Comparison of ENCODE assay signal across 18 cellular contexts in the genomic region with DNA sequence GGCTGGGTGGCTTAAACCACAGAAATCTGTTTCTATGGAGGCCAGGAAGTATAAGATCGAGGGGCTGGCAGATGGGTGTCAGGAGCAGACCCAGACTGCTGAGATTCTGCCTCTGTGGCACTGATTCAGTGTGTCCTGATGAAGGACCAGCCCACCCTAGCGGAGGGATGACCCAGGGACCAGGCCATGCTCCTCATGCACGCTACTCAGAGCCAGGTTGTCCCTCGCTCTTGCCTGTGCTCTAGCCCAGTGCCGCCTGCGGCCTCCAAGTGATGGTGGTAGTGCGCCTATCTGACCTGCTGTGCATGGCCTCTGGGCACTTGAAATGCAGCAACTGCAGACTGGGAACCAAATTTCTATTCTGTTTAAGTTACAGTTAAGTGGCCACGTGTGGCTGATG. TPM values are rescaled to one million over a fixed set of nuclear protein-coding genes. Genes with fewer than 3 reads are reported as not detected.
DNase-seq lines count a peak whose midpoint lies in the region; ATAC-seq and TF ChIP-seq lines count a peak whose summit lies in the region.
"Had no signal": no experiment of that assay in that cellular context is flagged by ENCODE, and none has a peak within 500 bp of the region (broad histone marks: within the 10 kb centered on the region; RNA-seq: fewer than 3 reads in every experiment).

No MANE protein-coding gene starts in this region.

- H3K4me1 ChIP-seq in endodermal cell (ENCODE audit: control insufficient read depth, insufficient read depth, low read length), result no peaks in the 10 kb centered on the region
- peaks cover 41% of the 10 kb centered on the region for H3K4me1 ChIP-seq in muscle layer of colon (ENCODE audit: insufficient read depth, low read length)
- H3K4me1 ChIP-seq in mesendoderm (ENCODE audit: control insufficient read depth, low read depth, low read length), result no peaks in the 10 kb centered on the region

- H3K27me3 ChIP-seq in endodermal cell (ENCODE audit: control insufficient read depth, insufficient read depth, low read length, poor library complexity, severe bottlenecking) (peaks cover 9% of the 10 kb centered on the region), muscle layer of colon (ENCODE audit: control insufficient read depth in 1 of 2, insufficient read depth in 2 of 2, low read length in 2 of 2) (no peaks in the 10 kb centered on the region), mesendoderm (ENCODE audit: insufficient read depth, low read length, poor library complexity) (no peaks in the 10 kb centered on the region)
- H3K27me3 ChIP-seq: BLaER1 treated with 17β-estradiol and CSF1 and Interleukin-3, amounts not matched to agents 10 nM and 100 nM had no signal

- H3K56ac ChIP-seq in mesendoderm (ENCODE audit: low read length), result no peak overlapping the region

- no peak overlapping the region for H3K27ac ChIP-seq in endodermal cell (ENCODE audit: low read depth, low read length)
- H3K27ac ChIP-seq in muscle layer of colon (ENCODE audit: low read depth, low read length), result peak overlapping the region; percentile 76
- no peak overlapping the region for H3K27ac ChIP-seq in mesendoderm (ENCODE audit: low read depth, low read length)
- H3K27ac ChIP-seq: BLaER1 treated with 17β-estradiol and CSF1 and Interleukin-3, amounts not matched to agents 10 nM and 100 nM had no signal

- no peak for ATAC-seq in GM18870 (IDR thresholded peaks at IDR 0.05; ENCODE audit: unreplicated experiment)
- ATAC-seq: GM12878, PC-3 had no signal

- H3K4ac ChIP-seq in mesendoderm (ENCODE audit: low read depth, low read length), result no peak overlapping the region

- H3K4me1 Mint-ChIP-seq in endodermal cell (no peaks in the 10 kb centered on the region), type B pancreatic cell (ENCODE audit: unreplicated experiment) (no peaks in the 10 kb centered on the region)

- no peak overlapping the region for H2BK5ac ChIP-seq in mesendoderm (ENCODE audit: low read length)

- H2BK120ac ChIP-seq in mesendoderm (ENCODE audit: low read depth, low read length), result no peak overlapping the region

- no peak for TF ChIP-seq CTCF in endodermal cell (conservative IDR thresholded peaks at IDR 0.05)
- no peak for TF ChIP-seq CTCF in type B pancreatic cell (conservative IDR thresholded peaks at IDR 0.05)

- no peak overlapping the region for H3K4me2 ChIP-seq in mesendoderm (ENCODE audit: low read length)
- H3K4me2 ChIP-seq: BLaER1 treated with 17β-estradiol and CSF1 and Interleukin-3, amounts not matched to agents 10 nM and 100 nM had no signal

- H4K8ac ChIP-seq in mesendoderm (ENCODE audit: low read depth, low read length), result no peak overlapping the region

- H4K5ac ChIP-seq in mesendoderm (ENCODE audit: low read length), result no peak overlapping the region

- H2BK15ac ChIP-seq in mesendoderm (replicated peaks; ENCODE audit: low read depth), result no peak overlapping the region

- H3K9ac ChIP-seq in endodermal cell (ENCODE audit: extremely low read depth, low read length, poor library complexity, severe bottlenecking), result no peak overlapping the region
- no peak overlapping the region for H3K9ac ChIP-seq in muscle layer of colon (ENCODE audit: low read length)
- H3K9ac ChIP-seq in mesendoderm (ENCODE audit: low read length), result no peak overlapping the region
- H3K9ac ChIP-seq: BLaER1 treated with 17β-estradiol and CSF1 and Interleukin-3, amounts not matched to agents 10 nM and 100 nM had no signal

- H3K18ac ChIP-seq in mesendoderm (ENCODE audit: low read length), result no peak overlapping the region

- H3K27ac Mint-ChIP-seq in endodermal cell, result no peak overlapping the region
- no peak overlapping the region for H3K27ac Mint-ChIP-seq in type B pancreatic cell
- H3K27ac Mint-ChIP-seq: activated naive CD4-positive, alpha-beta T cell treated with anti-CD3 and anti-CD28 coated beads for 36 hours had no signal

- H3K9me3 Mint-ChIP-seq in endodermal cell, result peaks cover 6% of the 10 kb centered on the region
- H3K9me3 Mint-ChIP-seq in type B pancreatic cell, result no peaks in the 10 kb centered on the region

- H3K27me3 Mint-ChIP-seq in endodermal cell (ENCODE audit: insufficient read depth) (peaks cover 7% of the 10 kb centered on the region), type B pancreatic cell (no peaks in the 10 kb centered on the region)

- no peaks in the 10 kb centered on the region for H3K36me3 Mint-ChIP-seq in endodermal cell (ENCODE audit: low read depth)
- peaks cover 11% of the 10 kb centered on the region for H3K36me3 Mint-ChIP-seq in type B pancreatic cell

- H3K36me3 ChIP-seq in endodermal cell (ENCODE audit: control insufficient read depth, insufficient read depth, low read length) (no peaks in the 10 kb centered on the region), muscle layer of colon (ENCODE audit: insufficient read depth, low read length) (peaks cover 33% of the 10 kb centered on the region), mesendoderm (ENCODE audit: control insufficient read depth, insufficient read depth, low read length) (no peaks in the 10 kb centered on the region)

- DNase-seq in activated CD8-positive, alpha-beta memory T cell treated with anti-CD3 and anti-CD28 coated beads for 24 hours, result peak; percentile 30
- DNase-seq in activated CD8-positive, alpha-beta memory T cell treated with anti-CD3 and anti-CD28 coated beads, Interleukin-2, amount 50 U/mL, for 4 hours, result no peak
- DNase-seq in endodermal cell (peak; percentile 41), type B pancreatic cell (ENCODE audit: extremely low spot score, unreplicated experiment) (peak; percentile 60), mesendoderm (no peak)
- DNase-seq in activated CD4-positive, CD25-positive, alpha-beta regulatory T cell (lab: John Stamatoyannopoulos, UW), result no peak
- DNase-seq: activated naive CD4-positive, alpha-beta T cell treated with anti-CD3 and anti-CD28 coated beads for 36 hours; foreskin fibroblast; GF-D8; Karpas-422; NCI-H1105; NCI-H526 treated with DMSO at 0.1 percent for 48 hours; stimulated activated CD4-positive, alpha-beta T cell treated with anti-CD3 and anti-CD28 coated beads, Interleukin-4, amount 100 ng/mL, for 1 hour had no signal

- no peaks in the 10 kb centered on the region for H3K79me1 ChIP-seq in mesendoderm (ENCODE audit: low read length)

- H2AK5ac ChIP-seq in mesendoderm (ENCODE audit: low read length), result no peak overlapping the region

- H3K23ac ChIP-seq in mesendoderm (ENCODE audit: low read length), result no peak overlapping the region

- H3K9me3 ChIP-seq in endodermal cell (ENCODE audit: control insufficient read depth, low read length), result no peaks in the 10 kb centered on the region
- no peaks in the 10 kb centered on the region for H3K9me3 ChIP-seq in muscle layer of colon (ENCODE audit: low read length)

- H3K4me3 ChIP-seq in endodermal cell (ENCODE audit: low read length) (no peak overlapping the region), muscle layer of colon (ENCODE audit: low read depth in 1 of 2, low read length in 2 of 2) (no peak overlapping the region), mesendoderm (ENCODE audit: low read length) (no peak overlapping the region)
- H3K4me3 ChIP-seq: BLaER1 treated with 17β-estradiol and CSF1 and Interleukin-3, amounts not matched to agents 10 nM and 100 nM; GM12878 had no signal

- WGBS in endodermal cell (ENCODE audit: insufficient coverage in 1 of 2, insufficient read length in 1 of 2), 2 experiments, result 88 to 89% methylated on average over 8 of the region's 8 CpGs
- WGBS in mesendoderm (ENCODE audit: extremely low coverage, insufficient coverage, low lambda C conversion rate), result no CpG with 5 or more reads among the region's 8 CpGs

- no peaks in the 10 kb centered on the region for H3K79me2 ChIP-seq in mesendoderm (ENCODE audit: control insufficient read depth, insufficient read depth, low read length)

- H3K4me3 Mint-ChIP-seq in endodermal cell (no peak overlapping the region), type B pancreatic cell (no peak overlapping the region)
- H3K4me3 Mint-ChIP-seq: activated naive CD4-positive, alpha-beta T cell treated with anti-CD3 and anti-CD28 coated beads for 36 hours had no signal

RNA-seq across cellular contexts. Expression of gene APMAP, which starts 13.1 kb away (rescaled TPM):
- 10 to 100 TPM; 60.2 to 65.6 TPM for total RNA-seq in endodermal cell
- polyA plus RNA-seq in endodermal cell (2013, experiment 1 of 2), result 76.8 TPM
- 70.0 TPM for polyA plus RNA-seq in endodermal cell (2013, experiment 2 of 2)
- 71.6 and 72.8 TPM in 2 replicates for total RNA-seq in type B pancreatic cell (ENCODE audit: low replicate concordance)
- 39.6 TPM for polyA plus RNA-seq in mesendoderm (2013, experiment 1 of 2)
- polyA plus RNA-seq in mesendoderm (2013, experiment 2 of 2), result 38.0 TPM

RNA-seq across cellular contexts. Expression of gene ACSS1, which starts 52.3 kb away (rescaled TPM):
- total RNA-seq in endodermal cell, result under 1 TPM in 1 of 2 donors, not detected in 1; 0.22 TPM
- polyA plus RNA-seq in endodermal cell (2013, experiment 1 of 2), result 0.68 TPM
- polyA plus RNA-seq in endodermal cell (2013, experiment 2 of 2), result 0.50 TPM
- total RNA-seq in type B pancreatic cell (ENCODE audit: low replicate concordance), result 22.2 and 27.5 TPM in 2 replicates
- polyA plus RNA-seq in mesendoderm (2013, experiment 1 of 2), result 0.15 TPM
- 0.21 TPM for polyA plus RNA-seq in mesendoderm (2013, experiment 2 of 2)

RNA-seq across cellular contexts. Expression of gene CST7, which starts 56.6 kb away (rescaled TPM):
- total RNA-seq in endodermal cell (not detected), type B pancreatic cell (ENCODE audit: low replicate concordance) (not detected in 2 replicates)
- polyA plus RNA-seq in endodermal cell (2013, experiment 1 of 2), result not detected
- polyA plus RNA-seq in endodermal cell (2013, experiment 2 of 2), result not detected
- polyA plus RNA-seq in mesendoderm (2013, experiment 1 of 2), result not detected
- polyA plus RNA-seq in mesendoderm (2013, experiment 2 of 2), result not detected
- total RNA-seq: GM12878, PC-3 had no signal

Comparison
In these comparisons a context has a peak if more than half of its experiments do, and no peak if none do; other contexts are left out.
1. DNase-seq: peak in activated CD8-positive, alpha-beta memory T cell treated with anti-CD3 and anti-CD28 coated beads for 24 hours (single experiment), endodermal cell (single experiment) and type B pancreatic cell (single experiment); none in activated CD8-positive, alpha-beta memory T cell treated with anti-CD3 and anti-CD28 coated beads, Interleukin-2, amount 50 U/mL, for 4 hours (single experiment), activated CD4-positive, CD25-positive, alpha-beta regulatory T cell (0 of 4) and mesendoderm (single experiment).
2. RNA of gene ACSS1, which starts 52.3 kb away (total RNA-seq): 22.2 to 27.5 TPM in type B pancreatic cell; 0.22 TPM in endodermal cell; every median in the first group is over 10 times any median in the second.